In genomic region chr5:94808497-94808896, GRCh38 we compare ENCODE assay signal across 7 cellular contexts.
"Had no signal": no experiment of that assay in that cellular context is flagged by ENCODE, and none has a peak within 500 bp of the region (broad histone marks: within the 10 kb centered on the region; RNA-seq: fewer than 3 reads in every experiment).

No MANE protein-coding gene starts in this region.

- H3K4me3 Mint-ChIP-seq: IgD-negative memory B cell had no signal

- FAIRE-seq: HepG2, HTR-8/SVneo, K562 had no signal

- ATAC-seq: HepG2, K562 had no signal

- H3K27ac Mint-ChIP-seq: IgD-negative memory B cell had no signal

- H3K9me3 Mint-ChIP-seq: IgD-negative memory B cell had no signal

- DNase-seq: IMR-90, KBM-7, KG1 had no signal
